ENCODE assay signal across 8 cellular contexts in the genomic region with DNA sequence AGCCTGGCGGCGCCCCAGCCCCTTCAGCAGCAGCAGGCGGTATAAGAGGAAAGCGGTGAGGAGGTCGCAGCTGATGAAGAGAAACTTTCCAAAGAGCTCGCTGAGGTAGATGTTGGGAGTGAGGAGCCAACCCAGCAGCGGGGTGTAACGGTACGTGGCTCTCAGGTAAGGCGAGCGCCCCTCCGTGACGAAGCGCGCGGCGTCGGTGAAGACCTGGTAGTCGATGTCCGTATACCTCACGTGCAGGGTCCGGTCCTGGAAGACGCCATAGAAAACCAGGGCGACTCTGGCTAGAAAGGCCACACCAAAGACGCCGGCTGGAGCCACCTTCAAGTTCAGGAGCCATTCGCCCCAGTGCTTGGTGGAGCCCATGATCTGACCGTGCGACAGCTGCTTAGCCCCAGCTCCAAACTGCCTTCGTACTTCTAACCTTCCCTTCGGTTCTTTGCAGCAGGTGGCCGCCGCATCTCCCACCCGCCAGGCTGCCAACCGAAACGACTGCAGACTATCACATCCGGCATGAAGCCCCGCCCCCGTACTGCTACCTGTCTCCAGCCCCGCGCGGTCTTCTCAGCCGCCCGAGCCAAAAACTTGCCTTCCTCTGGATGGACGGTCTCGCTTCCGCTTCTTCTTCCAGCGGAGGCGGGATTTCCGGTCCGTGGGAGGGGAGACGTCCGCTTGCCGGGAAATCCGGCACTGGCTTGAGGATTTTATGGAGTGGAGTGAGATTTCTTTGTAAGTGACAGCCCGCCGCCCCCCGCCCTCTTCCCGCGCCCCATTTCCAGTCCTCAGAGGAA. TPM values are rescaled to one million over a fixed set of nuclear protein-coding genes. Genes with fewer than 3 reads are reported as not detected.
DNase-seq lines count a peak whose midpoint lies in the region; ATAC-seq and TF ChIP-seq lines count a peak whose summit lies in the region.

A gene (minus strand): TSS at position 623 of the 797 bp plus-strand sequence. CDS start 251 bp downstream, at position 372.

- DNase-seq in NCI-H524 treated with DMSO at 0.1 percent for 48 hours (lab: John Stamatoyannopoulos, UW): peak; percentile 79
- DNase-seq in activated CD4-positive, alpha-beta T cell treated with anti-CD3 and anti-CD28 coated beads for 48 hours: peak; percentile 97
- DNase-seq in colonic mucosa: peak; percentile 98
- peak; percentile 97 to 99 for DNase-seq in left colon
- DNase-seq in stimulated activated CD4-positive, alpha-beta T cell treated with anti-CD3 and anti-CD28 coated beads, Interleukin-1b, Interleukin-23, amount 100 ng/mL, for 4 hours (ENCODE audit: low read depth in 2 of 2): peak; percentile 85 to 89

- H3K4me2 ChIP-seq in BLaER1: peak within 1 kb of the TSS; percentile 93

- ATAC-seq in GM19324 (IDR thresholded peaks at IDR 0.05; ENCODE audit: low FRiP score, unreplicated experiment) (peak; percentile 94), HG03460 (IDR thresholded peaks at IDR 0.05; ENCODE audit: unreplicated experiment) (peak; percentile 95), left colon (peak; percentile 95)

- TF ChIP-seq CTCF in colonic mucosa (IDR thresholded peaks at IDR 0.05): no peak

- H3K36me3 ChIP-seq in BLaER1: no peaks in the 10 kb centered on the region
- H3K36me3 ChIP-seq in colonic mucosa: no peaks in the 10 kb centered on the region

- H3K27ac ChIP-seq in BLaER1 (peak within 1 kb of the TSS; percentile 68), colonic mucosa (peak within 1 kb of the TSS; percentile 46)

- H3K4me3 ChIP-seq in BLaER1 (peak within 1 kb of the TSS; percentile 81), colonic mucosa (peak within 1 kb of the TSS; percentile 67)

- intact Hi-C loops in colonic mucosa (cut with DNase I): no loop called here
- intact Hi-C loops in left colon (cut with DNase I, micrococcal nuclease): no loop called here

- H3K27me3 ChIP-seq in BLaER1 (no peaks in the 10 kb centered on the region; the same call in 1 of the 2 replicates), colonic mucosa (no peaks in the 10 kb centered on the region)

- H3K4me1 ChIP-seq in BLaER1 (peaks cover 34% of the 10 kb centered on the region), colonic mucosa (peaks cover 11% of the 10 kb centered on the region)

- H4K20me1 ChIP-seq in BLaER1: peaks cover 14% of the 10 kb centered on the region; the same call in 1 of the 2 replicates

- H3K9ac ChIP-seq in BLaER1 (peak within 1 kb of the TSS; percentile 78), colonic mucosa (ENCODE audit: low read depth in 2 of 2, low read length in 2 of 2) (peak within 1 kb of the TSS; percentile 72 to 84)

- H3K9me3 ChIP-seq in BLaER1 (no peaks in the 10 kb centered on the region), colonic mucosa (no peaks in the 10 kb centered on the region)

RNA-seq across cellular contexts. Expression of the gene that starts here (rescaled TPM):
- total RNA-seq in colonic mucosa (1 to 10 TPM; 4.0 to 6.2 TPM), left colon (1 to 10 TPM; 5.4 to 6.2 TPM)

Comparison
In these comparisons a context has a peak if more than half of its experiments do, and no peak if none do; other contexts are left out.
1. Peak in every context shown above with its lines: DNase-seq, ATAC-seq, H3K4me3 ChIP-seq and H3K27ac ChIP-seq.